1 cellular context compared by ENCODE assay signal in genomic region chr19:32688315-32688714, GRCh38.
TF ChIP-seq lines count a peak whose summit lies in the region.

No MANE protein-coding gene starts in this region.

TF ChIP-seq in GM23338, 12 proteins besides CTCF, POLR2A, EP300 and RAD21 (continued from another document):
- no peak for TF ChIP-seq ZNF462 (CRISPR knock-in tag; IDR thresholded peaks at IDR 0.05)
- no peak for TF ChIP-seq POLR2AphosphoS5 (IDR thresholded peaks at IDR 0.05; ENCODE audit: low read depth)
- no peak for TF ChIP-seq CREB1 (CRISPR knock-in tag; IDR thresholded peaks at IDR 0.05; ENCODE audit: low read depth)
TF ChIP-seq in GM23338: peak in this region for 0.
